Comparison of ENCODE assay signal across 8 cellular contexts in genomic region chr6:20126789-20127653, GRCh38.
DNase-seq lines count a peak whose midpoint lies in the region; ATAC-seq and TF ChIP-seq lines count a peak whose summit lies in the region.

No MANE protein-coding gene starts in this region.

- in situ Hi-C loops in GM23248 (cut with MboI), result no loop called here

- no peak overlapping the region for H3K27ac Mint-ChIP-seq in activated T-helper 17 cell treated with anti-CD3 and anti-CD28 coated beads, Interleukin-2, amount 50 U/mL, for 72 hours

- no peak overlapping the region for H3K4me3 Mint-ChIP-seq in activated T-helper 17 cell treated with anti-CD3 and anti-CD28 coated beads, Interleukin-2, amount 50 U/mL, for 72 hours

- TF ChIP-seq POLR2A in gastroesophageal sphincter (IDR thresholded peaks at IDR 0.05) (no peak), tibial nerve (IDR thresholded peaks at IDR 0.05) (no peak)

- H3K36me3 ChIP-seq in GM23248 (ENCODE audit: low read depth), result no peaks in the 10 kb centered on the region
- H3K36me3 ChIP-seq in Loucy (ENCODE audit: insufficient read depth, low read length), result no peaks in the 10 kb centered on the region; the same call in 1 of the 2 replicates
- H3K36me3 ChIP-seq in gastroesophageal sphincter, result peaks cover 0 to 13% of the 10 kb centered on the region in 2 donors
- H3K36me3 ChIP-seq in parathyroid adenoma (ENCODE audit: control insufficient read depth, insufficient read depth, low read length), result no peaks in the 10 kb centered on the region
- H3K36me3 ChIP-seq in tibial nerve, result peaks cover 0 to 36% (median 0%) of the 10 kb centered on the region in 3 donors

- H3K9me2 ChIP-seq in GM23248 (ENCODE audit: insufficient read depth), result no peaks in the 10 kb centered on the region
- H3K9me2 ChIP-seq in Loucy (replicated peaks; ENCODE audit: low read depth, low read length), result no peaks in the 10 kb centered on the region

- H3K36me3 Mint-ChIP-seq in activated T-helper 17 cell treated with anti-CD3 and anti-CD28 coated beads, Interleukin-2, amount 50 U/mL, for 72 hours (ENCODE audit: low read depth), result peaks cover 50% of the 10 kb centered on the region

- H3K4me3 ChIP-seq in GM23248 (no peak overlapping the region), Loucy (ENCODE audit: low read length, poor library complexity, severe bottlenecking) (no peak overlapping the region), gastroesophageal sphincter (no peak overlapping the region), parathyroid adenoma (ENCODE audit: low read depth, low read length) (peak overlapping the region; percentile 8), tibial nerve (no peak overlapping the region)

- DNase-seq in DMS79 (lab: John Stamatoyannopoulos, UW), result peak; percentile 89
- DNase-seq in GM23248, result peak; percentile 67
- DNase-seq in RPMI7951 (ENCODE audit: low read depth), result peak; percentile 44
- peak; percentile 57 to 77 for DNase-seq in tibial nerve (ENCODE audit: low spot score in 2 of 2)

- H3K27me3 ChIP-seq in GM23248 (replicated peaks; ENCODE audit: insufficient read depth) (no peaks in the 10 kb centered on the region), Loucy (ENCODE audit: insufficient read depth, low read length, poor library complexity, severe bottlenecking) (no peaks in the 10 kb centered on the region), gastroesophageal sphincter (no peaks in the 10 kb centered on the region), parathyroid adenoma (ENCODE audit: control insufficient read depth, insufficient read depth, low read length) (no peaks in the 10 kb centered on the region), tibial nerve (no peaks in the 10 kb centered on the region)

- H3K4me2 ChIP-seq in GM23248 (ENCODE audit: unreplicated experiment) (peak overlapping the region; percentile 21), Loucy (ENCODE audit: low read depth, low read length, poor library complexity, severe bottlenecking) (peak overlapping the region; percentile 48), parathyroid adenoma (ENCODE audit: low read length) (no peak overlapping the region)

- TF ChIP-seq EP300 in gastroesophageal sphincter (IDR thresholded peaks at IDR 0.05) (no peak), tibial nerve (IDR thresholded peaks at IDR 0.05) (peak in 1 of 2 donors; percentile 42)

- H4K20me1 ChIP-seq in GM23248 (ENCODE audit: insufficient read depth) (no peaks in the 10 kb centered on the region), Loucy (ENCODE audit: insufficient read depth, low read length, poor library complexity, severe bottlenecking) (no peaks in the 10 kb centered on the region)

- H3K27ac ChIP-seq in GM23248, result no peak overlapping the region
- peak overlapping the region; percentile 35 to 60 (median 48) for H3K27ac ChIP-seq in gastroesophageal sphincter
- H3K27ac ChIP-seq in parathyroid adenoma, result no peak overlapping the region
- peak overlapping the region in 3 of 4 donors; percentile 2 to 73 (median 21) for H3K27ac ChIP-seq in tibial nerve

- H3K9me3 Mint-ChIP-seq in activated T-helper 17 cell treated with anti-CD3 and anti-CD28 coated beads, Interleukin-2, amount 50 U/mL, for 72 hours, result no peaks in the 10 kb centered on the region

- H3K9me3 ChIP-seq in GM23248 (ENCODE audit: low read depth) (no peaks in the 10 kb centered on the region), Loucy (ENCODE audit: insufficient read depth, low read depth, low read length) (no peaks in the 10 kb centered on the region), gastroesophageal sphincter (no peaks in the 10 kb centered on the region), parathyroid adenoma (ENCODE audit: control insufficient read depth, low read length) (no peaks in the 10 kb centered on the region), tibial nerve (no peaks in the 10 kb centered on the region)

- H3K4me1 Mint-ChIP-seq in activated T-helper 17 cell treated with anti-CD3 and anti-CD28 coated beads, Interleukin-2, amount 50 U/mL, for 72 hours, result peaks cover 4% of the 10 kb centered on the region

- peak; percentile 56 for ATAC-seq in activated T-helper 17 cell treated with anti-CD3 and anti-CD28 coated beads, Interleukin-2, amount 50 U/mL, for 72 hours (replicated peaks)
- ATAC-seq in gastroesophageal sphincter, result peak; percentile 79

- H3K79me2 ChIP-seq in GM23248 (ENCODE audit: insufficient read depth), result no peaks in the 10 kb centered on the region
- H3K79me2 ChIP-seq in Loucy (ENCODE audit: insufficient read depth, low read length), result no peaks in the 10 kb centered on the region
- no peaks in the 10 kb centered on the region for H3K79me2 ChIP-seq in parathyroid adenoma

- H3K9ac ChIP-seq in GM23248 (no peak overlapping the region), Loucy (ENCODE audit: low read depth, low read length, poor library complexity, severe bottlenecking) (no peak overlapping the region), parathyroid adenoma (no peak overlapping the region)

- peak; percentile 96 for TF ChIP-seq CTCF in Loucy (conservative IDR thresholded peaks at IDR 0.05; ENCODE audit: low read length)
- peak; percentile 75 to 92 (median 86) for TF ChIP-seq CTCF in gastroesophageal sphincter (IDR thresholded peaks at IDR 0.05)
- TF ChIP-seq CTCF in parathyroid adenoma (IDR thresholded peaks at IDR 0.05), result peak; percentile 95
- peak; percentile 69 to 92 (median 88) for TF ChIP-seq CTCF in tibial nerve (IDR thresholded peaks at IDR 0.05)

- 33 to 35% methylated on average over 18 of the region's 18 CpGs for WGBS in GM23248 (ENCODE audit: low coverage in 1 of 2, low lambda C conversion rate in 2 of 2, missing lambda C conversion rate in 2 of 2), 2 experiments
- WGBS in gastroesophageal sphincter (ENCODE audit: low coverage in 1 of 2), 2 donors, result 12 to 23% methylated on average over 10 to 14 of the region's 18 CpGs
- 34 to 37% methylated on average over 18 of the region's 18 CpGs for WGBS in tibial nerve, 2 donors

- no peaks in the 10 kb centered on the region for H3K27me3 Mint-ChIP-seq in activated T-helper 17 cell treated with anti-CD3 and anti-CD28 coated beads, Interleukin-2, amount 50 U/mL, for 72 hours

- H3F3A ChIP-seq in GM23248 (ENCODE audit: insufficient read depth) (peaks cover 9% of the 10 kb centered on the region; the same call in 1 of the 2 replicates), Loucy (ENCODE audit: low read depth) (no peaks in the 10 kb centered on the region)

- H3K4me1 ChIP-seq in GM23248 (ENCODE audit: insufficient read depth) (peaks cover 12% of the 10 kb centered on the region), Loucy (ENCODE audit: insufficient read depth, low read length, poor library complexity, severe bottlenecking) (peaks cover 6% of the 10 kb centered on the region), gastroesophageal sphincter (peaks cover 4 to 32% (median 6%) of the 10 kb centered on the region in 3 donors), parathyroid adenoma (no peaks in the 10 kb centered on the region), tibial nerve (peaks cover 0 to 44% (median 8%) of the 10 kb centered on the region in 4 donors)

- H2AFZ ChIP-seq in GM23248, result peak overlapping the region; percentile 52; the same call in 1 of the 2 replicates
- peak overlapping the region; percentile 24; the same call in 1 of the 2 replicates for H2AFZ ChIP-seq in Loucy (ENCODE audit: low read length)
- peak overlapping the region; percentile 31 for H2AFZ ChIP-seq in parathyroid adenoma

Comparison
In these comparisons a context has a peak if more than half of its experiments do, and no peak if none do; other contexts are left out.
1. H3K27ac ChIP-seq: peak in gastroesophageal sphincter (4 of 4) and tibial nerve (3 of 4); none in GM23248 (single experiment) and parathyroid adenoma (single experiment).
2. Peak in every context shown above with its lines, with median percentiles within 50 percentile points of each other: DNase-seq, H2AFZ ChIP-seq and CTCF ChIP-seq.